In the genomic region with DNA sequence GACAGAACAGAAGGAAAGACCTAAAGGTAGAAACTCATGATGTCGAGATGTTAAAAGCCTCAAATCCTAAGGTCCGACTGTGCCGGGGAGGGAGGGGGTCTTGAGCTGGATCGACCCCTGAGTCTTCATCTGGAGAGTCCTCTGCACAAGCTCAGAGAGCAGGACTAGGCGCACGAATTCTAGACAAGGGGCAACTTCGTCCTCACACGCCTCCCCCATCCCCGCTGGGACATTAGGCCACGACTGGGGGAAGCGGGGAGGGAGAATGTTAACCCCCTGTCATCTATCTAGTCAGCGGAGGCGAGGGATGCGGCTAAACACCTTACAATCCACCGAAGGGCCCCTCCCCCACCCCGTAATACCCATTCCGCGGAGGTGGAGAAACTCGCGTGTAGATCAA, we compare ENCODE assay signal across 22 cellular contexts.
A peak's percentile ranks its signal among the peaks of the same experiment; 100 is the strongest.
DNase-seq lines count a peak whose midpoint lies in the region; ATAC-seq, FAIRE-seq and TF ChIP-seq lines count a peak whose summit lies in the region.
"Had no signal": no experiment of that assay in that cellular context is flagged by ENCODE, and none has a peak within 500 bp of the region (broad histone marks: within the 10 kb centered on the region; RNA-seq: fewer than 3 reads in every experiment).

No MANE protein-coding gene starts in this region.

- H3K36me3 Mint-ChIP-seq in activated B cell treated with CpG ODN at 0.5 μM for 24 hours (ENCODE audit: low read depth) (no peaks in the 10 kb centered on the region), immature natural killer cell (peaks cover 0 to 4% (median 3%) of the 10 kb centered on the region in 3 donors)

- peak overlapping the region; percentile 37 for H3K4me3 Mint-ChIP-seq in activated B cell treated with CpG ODN at 0.5 μM for 24 hours
- no peak overlapping the region for H3K4me3 Mint-ChIP-seq in immature natural killer cell

- DNase-seq in H7, result peak; percentile 51
- no peak for DNase-seq in activated B cell treated with CpG ODN at 0.5 μM for 24 hours
- DNase-seq in D721Med (ENCODE audit: insufficient read length, low spot score), result no peak
- DNase-seq in immature natural killer cell, result no peak
- DNase-seq in SJCRH30, result no peak
- DNase-seq: DMS53, GDM1, Karpas-422, MV-4-11, NCI-H1105 treated with DMSO at 0.1 percent for 48 hours, NCI-H2081, NCI-H2171, NCI-H345, NCI-H526 treated with DMSO at 0.1 percent for 48 hours, OCI-M1 had no signal

- ATAC-seq in activated B cell treated with CpG ODN at 0.5 μM for 24 hours (ENCODE audit: low read depth) (no peak), GM21717 (IDR thresholded peaks at IDR 0.05; ENCODE audit: unreplicated experiment) (no peak)
- ATAC-seq: HCT116 had no signal

- no peak overlapping the region for H3K27ac ChIP-seq in iPS-20b (ENCODE audit: low read length)
- H3K27ac ChIP-seq in SJCRH30, result no peak overlapping the region
- H3K27ac ChIP-seq: BLaER1 treated with 17β-estradiol and CSF1 and Interleukin-3, amounts not matched to agents 10 nM and 100 nM had no signal

- H3K9me3 Mint-ChIP-seq in activated B cell treated with CpG ODN at 0.5 μM for 24 hours, result peaks cover 3% of the 10 kb centered on the region
- peaks cover 0 to 3% (median 0%) of the 10 kb centered on the region in 6 donors for H3K9me3 Mint-ChIP-seq in immature natural killer cell

- H3K27ac Mint-ChIP-seq in activated B cell treated with CpG ODN at 0.5 μM for 24 hours (no peak overlapping the region), immature natural killer cell (no peak overlapping the region)

- no peak for FAIRE-seq in D721Med (lab: Jason Lieb, UNC)
- FAIRE-seq: GM18507, HTR-8/SVneo, RCC 7860 had no signal

- no peak overlapping the region for H3K9ac ChIP-seq in iPS-20b (ENCODE audit: low read depth, low read length)
- H3K9ac ChIP-seq: BLaER1 treated with 17β-estradiol and CSF1 and Interleukin-3, amounts not matched to agents 10 nM and 100 nM had no signal

- TF ChIP-seq CTCF in activated B cell treated with CpG ODN at 0.5 μM for 24 hours (IDR thresholded peaks at IDR 0.05), result no peak
- TF ChIP-seq CTCF in D721Med (IDR thresholded peaks at IDR 0.05; ENCODE audit: insufficient read depth, missing control alignments), result no peak

- H3K9me3 ChIP-seq in iPS-20b (ENCODE audit: insufficient read depth, low read depth, low read length) (peaks cover 2% of the 10 kb centered on the region; the same call in 1 of the 2 replicates), SJCRH30 (replicated peaks) (no peaks in the 10 kb centered on the region)

- peaks cover 54% of the 10 kb centered on the region for H3K4me1 Mint-ChIP-seq in activated B cell treated with CpG ODN at 0.5 μM for 24 hours
- H3K4me1 Mint-ChIP-seq in immature natural killer cell, result peaks cover 12 to 19% of the 10 kb centered on the region in 2 donors

- H3K4me3 ChIP-seq in H7 (ENCODE audit: insufficient read depth, low read depth, low read length) (no peak overlapping the region), iPS-20b (ENCODE audit: low read length) (peak overlapping the region; percentile 51; the same call in 1 of the 2 replicates), SJCRH30 (no peak overlapping the region)
- H3K4me3 ChIP-seq: BLaER1 treated with 17β-estradiol and CSF1 and Interleukin-3, amounts not matched to agents 10 nM and 100 nM had no signal

- H3K27me3 ChIP-seq in H7 (ENCODE audit: control insufficient read depth, insufficient read depth, low read length) (peaks cover 82% of the 10 kb centered on the region), iPS-20b (ENCODE audit: insufficient read depth, low read length) (peaks cover 100% of the 10 kb centered on the region), SJCRH30 (no peaks in the 10 kb centered on the region)

- H3K4me1 ChIP-seq in iPS-20b (ENCODE audit: insufficient read depth, low read length), result peaks cover 15% of the 10 kb centered on the region; the same call in 1 of the 2 replicates
- H3K4me1 ChIP-seq in SJCRH30, result no peaks in the 10 kb centered on the region
- H3K4me1 ChIP-seq: BLaER1 treated with 17β-estradiol and CSF1 and Interleukin-3, amounts not matched to agents 10 nM and 100 nM had no signal

- CTCF ChIA-PET in activated B cell treated with CpG ODN at 0.5 μM for 24 hours (lab: Charles Lee), result no interaction called here

- H3K27me3 Mint-ChIP-seq in activated B cell treated with CpG ODN at 0.5 μM for 24 hours (peaks cover 82% of the 10 kb centered on the region), immature natural killer cell (ENCODE audit: low read depth in 3 of 3) (peaks cover 26 to 42% (median 27%) of the 10 kb centered on the region in 3 donors)

- POLR2A ChIA-PET in activated B cell treated with CpG ODN at 0.5 μM for 24 hours (lab: Charles Lee), result no interaction called here

- intact Hi-C loops in activated B cell treated with CpG ODN at 0.5 μM for 24 hours (cut with micrococcal nuclease), result no loop called here

- no peaks in the 10 kb centered on the region for H3K36me3 ChIP-seq in H7 (replicated peaks; ENCODE audit: control insufficient read depth, insufficient read depth, low read length)
- no peaks in the 10 kb centered on the region for H3K36me3 ChIP-seq in iPS-20b (ENCODE audit: insufficient read depth, low read depth, low read length)
- H3K36me3 ChIP-seq in SJCRH30, result no peaks in the 10 kb centered on the region
